8 cellular contexts compared by ENCODE assay signal in the genomic region with DNA sequence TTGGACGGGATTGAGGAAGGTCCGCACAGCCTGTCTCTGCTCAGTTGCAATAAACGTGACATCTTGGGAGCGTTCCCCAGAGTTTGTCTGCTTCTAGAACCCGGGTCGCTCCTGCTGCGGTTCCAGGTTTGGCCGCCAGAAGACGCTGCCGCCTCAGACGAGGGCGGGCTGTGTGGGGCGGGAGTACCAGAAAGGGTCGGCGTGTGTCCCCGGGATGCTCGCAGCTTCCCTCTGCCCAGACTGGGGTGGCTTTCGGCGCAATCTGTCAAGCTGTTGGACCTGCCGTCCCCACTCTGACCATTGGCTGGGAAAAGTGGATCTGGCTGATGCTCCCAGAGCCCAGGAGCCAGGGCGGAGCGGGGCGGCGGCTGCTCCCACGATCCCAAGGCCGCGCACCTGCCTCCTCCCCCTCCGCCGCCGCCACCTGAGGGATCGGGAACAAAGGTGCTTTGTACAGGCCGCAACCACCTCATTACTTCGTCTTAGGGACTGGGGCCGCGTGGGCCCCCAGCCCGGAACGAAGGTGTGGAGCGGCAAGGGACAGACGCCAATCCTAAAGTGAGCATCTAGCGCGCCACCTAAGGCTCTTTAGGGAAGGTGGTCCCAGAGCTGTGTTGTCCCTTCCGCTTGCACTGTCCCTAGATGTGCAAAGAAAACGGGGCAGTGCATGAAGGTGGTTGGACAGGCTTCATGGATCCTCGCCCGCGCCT. TPM values are rescaled to one million over a fixed set of nuclear protein-coding genes. Genes with fewer than 3 reads are reported as not detected.
DNase-seq lines count a peak whose midpoint lies in the region; ATAC-seq, FAIRE-seq and TF ChIP-seq lines count a peak whose summit lies in the region.

No MANE protein-coding gene starts in this region.

- peaks cover 12% of the 10 kb centered on the region for H3K36me3 ChIP-seq in IMR-90 (ENCODE audit: control insufficient read depth, insufficient read depth, low read length)
- peaks cover 33% of the 10 kb centered on the region for H3K36me3 ChIP-seq in bronchial epithelial cell (ENCODE audit: control insufficient read depth, insufficient read depth, low read length)

- H4K5ac ChIP-seq in IMR-90 (ENCODE audit: low read depth, low read length), result no peak overlapping the region

- H3K14ac ChIP-seq in IMR-90 (replicated peaks; ENCODE audit: low read depth, low read length), result no peak overlapping the region

- H3K27me3 ChIP-seq in IMR-90 (ENCODE audit: control insufficient read depth, insufficient read depth, low read length) (no peaks in the 10 kb centered on the region), bronchial epithelial cell (ENCODE audit: control insufficient read depth, insufficient read depth, low read length) (no peaks in the 10 kb centered on the region)

- TF ChIP-seq RAD21 in IMR-90 (IDR thresholded peaks at IDR 0.05; ENCODE audit: low read length), result peak; percentile 71

- no peaks in the 10 kb centered on the region for H3K9me3 ChIP-seq in IMR-90 (ENCODE audit: control insufficient read depth, insufficient read depth, low read length)

- no peak overlapping the region for H3K4ac ChIP-seq in IMR-90 (ENCODE audit: low read depth, low read length)

- no peak overlapping the region for H2AK5ac ChIP-seq in IMR-90 (ENCODE audit: low read depth, low read length)

- CTCF ChIA-PET in IMR-90 (lab: Yijun Ruan, JAX), result interaction anchor here (2.1 kb wide), 1 partner anchor 29 kb away, joined by 7 read pairs; no protein-coding TSS in a partner anchor

- H2BK20ac ChIP-seq in IMR-90 (ENCODE audit: low read depth, low read length), result no peak overlapping the region

- POLR2A ChIA-PET in IMR-90 (lab: Charles Lee; ENCODE audit: unreplicated experiment), result no interaction called here

- no peak overlapping the region for H4K91ac ChIP-seq in IMR-90 (ENCODE audit: insufficient read depth, low read depth, low read length)

- no TSS peak for BruUV-seq in IMR-90 (replicated peaks; lab: Mats Ljungman, UMichigan)

- H2AK9ac ChIP-seq in IMR-90 (replicated peaks; ENCODE audit: low read depth, low read length, poor library complexity), result peak overlapping the region; percentile 58

- peaks cover 3% of the 10 kb centered on the region; the same call in 1 of the 2 replicates for H3K9me1 ChIP-seq in IMR-90 (ENCODE audit: insufficient read depth, low read length)

- no peak overlapping the region for H3K56ac ChIP-seq in IMR-90 (ENCODE audit: extremely low read depth, insufficient read depth, low read length)

- dilution Hi-C loops in IMR-90 (cut with HindIII; ENCODE audit: low sequenced_read_pairs, unreplicated experiment), result no loop called here

- no peak for FAIRE-seq in bronchial epithelial cell (lab: Jason Lieb, UNC)

- no peak overlapping the region for H3K27ac ChIP-seq in IMR-90 (ENCODE audit: insufficient read depth, low read length)

- in situ Hi-C loops in IMR-90 (cut with MboI; ENCODE audit: low sequenced_read_pairs), result no loop called here

- TF ChIP-seq CTCF in IMR-90 (conservative IDR thresholded peaks at IDR 0.05; ENCODE audit: low read depth, low read length) (peak; percentile 72), bronchial epithelial cell (IDR thresholded peaks at IDR 0.05; ENCODE audit: insufficient read depth, low read length, severe bottlenecking) (peak; percentile 90)

- ATAC-seq in IMR-90 (ENCODE audit: low read depth) (peak; percentile 13), left lobe of liver (peak; percentile 28), GM18907 (IDR thresholded peaks at IDR 0.05; ENCODE audit: unreplicated experiment) (no peak)

- H3K23ac ChIP-seq in IMR-90 (ENCODE audit: low read depth, low read length), result no peak overlapping the region

- H3K4me1 ChIP-seq in IMR-90 (ENCODE audit: control insufficient read depth, insufficient read depth, low read length), result peaks cover 4% of the 10 kb centered on the region; the same call in 1 of the 2 replicates

- peaks cover 10 to 17% of the 10 kb centered on the region in 2 experiments for H3K79me1 ChIP-seq in IMR-90 (ENCODE audit: low read depth in 1 of 2, low read length in 2 of 2)

- no peak overlapping the region for H2BK15ac ChIP-seq in IMR-90 (ENCODE audit: low read depth, low read length)

- peak overlapping the region; percentile 83 for H2AFZ ChIP-seq in IMR-90 (replicated peaks; ENCODE audit: low read length, poor library complexity)

- no peak for TF ChIP-seq POLR2A in IMR-90 (IDR thresholded peaks at IDR 0.05; ENCODE audit: low read depth, low read length)

- no peak overlapping the region for H4K8ac ChIP-seq in IMR-90 (ENCODE audit: low read depth in 2 of 2, low read length in 2 of 2)

- DNase-seq in DMS79 (lab: John Stamatoyannopoulos, UW) (peak; percentile 19), IMR-90 (peak; percentile 33), T-helper 9 cell (peak; percentile 62), bronchial epithelial cell (ENCODE audit: low read depth) (peak; percentile 18), left lobe of liver (ENCODE audit: low spot score) (no peak), SHP77 (lab: John Stamatoyannopoulos, UW) (no peak)
- DNase-seq in stimulated activated CD8-positive, alpha-beta memory T cell treated with anti-CD3 and anti-CD28 coated beads, Interleukin-12 subunit alpha, Interleukin-12 subunit beta, amount 100 ng/mL, for 1 hour (ENCODE audit: low read depth), result peak; percentile 56

- H3K4me3 ChIP-seq in IMR-90 (ENCODE audit: insufficient read depth, low read depth, low read length) (no peak overlapping the region), bronchial epithelial cell (ENCODE audit: low read depth, low read length) (no peak overlapping the region)

- no peak overlapping the region for H2BK120ac ChIP-seq in IMR-90 (ENCODE audit: low read depth, low read length)

- 7% methylated on average over 23 of the region's 46 CpGs; no CpG with 5 or more reads in 1 of the 2 experiments for WGBS in IMR-90 (ENCODE audit: extremely low coverage in 2 of 2, insufficient read length in 1 of 2), 2 experiments

- H3K9ac ChIP-seq in IMR-90 (ENCODE audit: low read depth, low read length), result no peak overlapping the region

- no peak overlapping the region for H2BK5ac ChIP-seq in IMR-90 (ENCODE audit: low read depth, low read length, poor library complexity, severe bottlenecking)

- H3K4me2 ChIP-seq in IMR-90 (ENCODE audit: low read depth, low read length), result peak overlapping the region; percentile 76

- H4K20me1 ChIP-seq in IMR-90 (ENCODE audit: insufficient read depth, low read length), result peaks cover 17% of the 10 kb centered on the region

- H3K18ac ChIP-seq in IMR-90 (ENCODE audit: low read depth, low read length), result no peak overlapping the region

- intact Hi-C loops in IMR-90 (cut with micrococcal nuclease), result loop anchor here (1.0 to 5.0 kb wide), 2 partner anchors 21 to 106 kb away; a partner anchor contains a TSS

TF ChIP-seq in IMR-90, 13 proteins besides CTCF, POLR2A, EP300 and RAD21:
- TF ChIP-seq SMC3 (IDR thresholded peaks at IDR 0.05; ENCODE audit: low read depth, low read length) (peak; percentile 68), CEBPB (IDR thresholded peaks at IDR 0.05; ENCODE audit: low read depth, low read length) (no peak), MAZ (IDR thresholded peaks at IDR 0.05; ENCODE audit: borderline replicate concordance, low read depth, low read length) (peak; percentile 64; the same call in 1 of the 2 replicates)

RNA-seq across cellular contexts. Expression of a gene that starts 0.7 kb away (rescaled TPM):
- 3.3 and 3.8 TPM in 2 replicates for total RNA-seq in IMR-90 (2012; rRNA removed)
- 11.8 and 16.3 TPM in 2 replicates for polyA plus RNA-seq in IMR-90 (2012; rRNA removed)
- 11.9 and 15.9 TPM in 2 replicates for polyA plus RNA-seq in IMR-90 (2012; cell fraction: cytosol; rRNA removed)
- 7.3 and 9.8 TPM in 2 replicates for polyA plus RNA-seq in IMR-90 (2012; cell fraction: nucleus; rRNA removed; ENCODE audit: low replicate concordance)
- total RNA-seq in bronchial epithelial cell, result 8.7 and 12.9 TPM in 2 replicates
- total RNA-seq in left lobe of liver, result 3.3 TPM

RNA-seq across cellular contexts. Expression of a gene that starts 11.7 kb away (rescaled TPM):
- total RNA-seq in IMR-90 (2012; rRNA removed) (25.6 and 29.7 TPM in 2 replicates), bronchial epithelial cell (181 and 322 TPM in 2 replicates), left lobe of liver (21.4 TPM)
- polyA plus RNA-seq in IMR-90 (2012; rRNA removed), result 52.4 and 65.6 TPM in 2 replicates
- 37.6 and 68.1 TPM in 2 replicates for polyA plus RNA-seq in IMR-90 (2012; cell fraction: cytosol; rRNA removed)
- polyA plus RNA-seq in IMR-90 (2012; cell fraction: nucleus; rRNA removed; ENCODE audit: low replicate concordance), result 71.0 and 198 TPM in 2 replicates

RNA-seq across cellular contexts. Expression of a gene that starts 15.8 kb away (rescaled TPM):
- total RNA-seq in IMR-90 (2012; rRNA removed), result 0.56 and 0.72 TPM in 2 replicates
- 1.6 TPM in 2 replicates for polyA plus RNA-seq in IMR-90 (2012; rRNA removed)
- 0.75 and 1.8 TPM in 2 replicates for polyA plus RNA-seq in IMR-90 (2012; cell fraction: cytosol; rRNA removed)
- polyA plus RNA-seq in IMR-90 (2012; cell fraction: nucleus; rRNA removed; ENCODE audit: low replicate concordance), result 1.4 and 1.5 TPM in 2 replicates
- 3.7 and 11.9 TPM in 2 replicates for total RNA-seq in bronchial epithelial cell
- total RNA-seq in left lobe of liver, result 0.43 TPM

RNA-seq across cellular contexts. Expression of a gene that starts 29.2 kb away (rescaled TPM):
- total RNA-seq in IMR-90 (2012; rRNA removed) (not detected in 2 replicates), bronchial epithelial cell (not detected in 2 replicates), left lobe of liver (0.13 TPM)
- polyA plus RNA-seq in IMR-90 (2012; rRNA removed), result not detected in 2 replicates
- not detected in 2 replicates for polyA plus RNA-seq in IMR-90 (2012; cell fraction: cytosol; rRNA removed)
- 0.03 TPM in 1 of 2 replicates, not detected in the other for polyA plus RNA-seq in IMR-90 (2012; cell fraction: nucleus; rRNA removed; ENCODE audit: low replicate concordance)

RNA-seq across cellular contexts. Expression of a gene that starts 29.3 kb away (rescaled TPM):
- total RNA-seq in IMR-90 (2012; rRNA removed) (not detected in 2 replicates), bronchial epithelial cell (under 0.01 and 0.13 TPM in 2 replicates), left lobe of liver (1.4 TPM)
- 0.14 and 0.30 TPM in 2 replicates for polyA plus RNA-seq in IMR-90 (2012; rRNA removed)
- 0.04 and 0.19 TPM in 2 replicates for polyA plus RNA-seq in IMR-90 (2012; cell fraction: cytosol; rRNA removed)
- 2.9 TPM in 2 replicates for polyA plus RNA-seq in IMR-90 (2012; cell fraction: nucleus; rRNA removed; ENCODE audit: low replicate concordance)

Comparison
In these comparisons a context has a peak if more than half of its experiments do, and no peak if none do; other contexts are left out.
1. DNase-seq: peak in DMS79 (single experiment), IMR-90 (single experiment), T-helper 9 cell (single experiment), bronchial epithelial cell (single experiment) and stimulated activated CD8-positive, alpha-beta memory T cell treated with anti-CD3 and anti-CD28 coated beads, Interleukin-12 subunit alpha, Interleukin-12 subunit beta, amount 100 ng/mL, for 1 hour (single experiment); none in left lobe of liver (single experiment) and SHP77 (0 of 2).